In the genomic region with DNA sequence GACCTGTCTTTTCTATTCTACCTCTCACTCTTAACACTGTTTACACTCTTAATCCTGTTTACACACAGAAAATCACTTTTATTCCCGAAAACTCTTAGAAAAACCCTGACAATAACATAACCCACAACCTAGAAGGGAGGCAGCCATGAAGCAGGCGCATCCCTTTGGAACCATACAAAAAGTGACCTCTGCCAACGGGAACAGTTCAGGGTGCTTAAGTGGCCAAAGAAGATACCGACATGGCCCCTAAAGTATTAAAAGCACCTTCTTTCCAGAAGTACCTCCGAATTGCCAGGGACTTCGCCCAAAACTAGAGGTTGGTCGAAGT, we compare ENCODE assay signal across 8 cellular contexts. TPM values are rescaled to one million over a fixed set of nuclear protein-coding genes. Genes with fewer than 3 reads are reported as not detected.
DNase-seq lines count a peak whose midpoint lies in the region; ATAC-seq and TF ChIP-seq lines count a peak whose summit lies in the region.

No MANE protein-coding gene starts in this region.

- DNase-seq in RPMI7951 (ENCODE audit: low read depth) (peak; percentile 3), ovary (peak in 1 of 5 donors; percentile 12), AG08396 (ENCODE audit: low spot score) (no peak), NCI-H1436 (lab: John Stamatoyannopoulos, UW) (no peak)

- WGBS in esophagus, 2 donors: 0 to 1% methylated on average over 7 of the region's 7 CpGs
- 0 to 1% (median 1%) methylated on average over 7 of the region's 7 CpGs for whole genome bisulfite sequencing in ovary, 3 donors

- TF ChIP-seq POLR2A in ovary (IDR thresholded peaks at IDR 0.05): no peak

- TF ChIP-seq EP300 in ovary (IDR thresholded peaks at IDR 0.05): no peak

- peak overlapping the region; percentile 71 to 97 for H3K4me3 ChIP-seq in esophagus (ENCODE audit: low read depth in 1 of 2, low read length in 2 of 2)
- peak overlapping the region; percentile 62 for H3K4me3 ChIP-seq in ovary

- peak; percentile 10 for ATAC-seq in GM18517 (IDR thresholded peaks at IDR 0.05; ENCODE audit: unreplicated experiment)
- ATAC-seq in HG02571 (IDR thresholded peaks at IDR 0.05; ENCODE audit: unreplicated experiment): peak; percentile 9
- no peak for ATAC-seq in HG02970 (IDR thresholded peaks at IDR 0.05; ENCODE audit: low FRiP score, unreplicated experiment)

- H3K27me3 ChIP-seq in esophagus (ENCODE audit: control insufficient read depth in 1 of 2, insufficient read depth in 2 of 2, low read length in 2 of 2) (no peaks in the 10 kb centered on the region), ovary (no peaks in the 10 kb centered on the region)

- peak in 1 of 3 donors; percentile 1 for TF ChIP-seq CTCF in ovary (IDR thresholded peaks at IDR 0.05)

- H3K36me3 ChIP-seq in esophagus (ENCODE audit: control insufficient read depth in 2 of 2, insufficient read depth in 2 of 2, low read length in 1 of 2) (no peaks in the 10 kb centered on the region), ovary (no peaks in the 10 kb centered on the region)

- H3K4me1 ChIP-seq in esophagus (ENCODE audit: control insufficient read depth in 2 of 2, insufficient read depth in 2 of 2, low read length in 1 of 2): no peaks in the 10 kb centered on the region
- H3K4me1 ChIP-seq in ovary (ENCODE audit: insufficient read depth): peaks cover 3% of the 10 kb centered on the region

- intact Hi-C loops in ovary (cut with DNase I): no loop called here

- H3K27ac ChIP-seq in esophagus (ENCODE audit: low read depth in 2 of 2, low read length in 1 of 2): peak overlapping the region; percentile 74 to 90
- H3K27ac ChIP-seq in ovary: peak overlapping the region; percentile 72 to 75

- H3K9me3 ChIP-seq in esophagus (ENCODE audit: control insufficient read depth in 2 of 2, insufficient read depth in 1 of 2, low read depth in 1 of 2, low read length in 1 of 2): no peaks in the 10 kb centered on the region
- H3K9me3 ChIP-seq in ovary: no peaks in the 10 kb centered on the region

RNA-seq across cellular contexts. Expression of gene MMUT, which starts 0.5 kb away (rescaled TPM):
- total RNA-seq in RPMI7951 (2014; rRNA removed; shearing (Covaris generic)): 13.6 and 13.9 TPM in 2 replicates
- polyA plus RNA-seq in esophagus (10 to 100 TPM in 1 of 2 donors, 1 to 10 TPM in 1; 9.7 to 15.6 TPM), ovary (10 to 100 TPM; 21.5 to 28.1 TPM)
- total RNA-seq in ovary: 10 to 100 TPM; 14.8 to 34.3 (median 27.5) TPM

RNA-seq across cellular contexts. Expression of gene CENPQ, which starts 0.6 kb away (rescaled TPM):
- total RNA-seq in RPMI7951 (2014; rRNA removed; shearing (Covaris generic)): 45.4 and 56.4 TPM in 2 replicates
- polyA plus RNA-seq in esophagus (1 to 10 TPM; 2.8 to 4.2 TPM), ovary (1 to 10 TPM; 4.7 to 6.2 TPM)
- total RNA-seq in ovary: 1 to 10 TPM; 3.2 to 6.5 (median 5.3) TPM

RNA-seq across cellular contexts. Expression of gene GLYATL3, which starts 37.2 kb away (rescaled TPM):
- total RNA-seq in RPMI7951 (2014; rRNA removed; shearing (Covaris generic)): not detected in 2 replicates
- polyA plus RNA-seq in esophagus: not detected
- total RNA-seq in ovary: not detected
- polyA plus RNA-seq in ovary: not detected
